ENCODE assay signal across 9 cellular contexts in genomic region chr4:186021461-186022167, GRCh38. TPM values are rescaled to one million over a fixed set of nuclear protein-coding genes. Genes with fewer than 3 reads are reported as not detected.
A peak's percentile ranks its signal among the peaks of the same experiment; 100 is the strongest.
DNase-seq lines count a peak whose midpoint lies in the region; ATAC-seq and TF ChIP-seq lines count a peak whose summit lies in the region.
"Had no signal": no experiment of that assay in that cellular context is flagged by ENCODE, and none has a peak within 500 bp of the region (broad histone marks: within the 10 kb centered on the region; RNA-seq: fewer than 3 reads in every experiment).

No MANE protein-coding gene starts in this region.

- no peaks in the 10 kb centered on the region for H3K36me3 ChIP-seq in duodenal mucosa (ENCODE audit: control insufficient read depth in 1 of 2, insufficient read depth in 2 of 2, low read length in 2 of 2)
- H3K36me3 ChIP-seq in mesendoderm (ENCODE audit: control insufficient read depth, insufficient read depth, low read length) = no peaks in the 10 kb centered on the region

- DNase-seq in GM10266 (ENCODE audit: extremely low spot score) (peak; percentile 27), NCI-H524 treated with DMSO at 0.1 percent for 48 hours (lab: John Stamatoyannopoulos, UW) (peak; percentile 63), mesendoderm (peak; percentile 78), T1000 (lab: John Stamatoyannopoulos, UW) (no peak)
- DNase-seq in stimulated activated CD4-positive, alpha-beta T cell treated with anti-CD3 and anti-CD28 coated beads, Interleukin-4, amount 100 ng/mL, for 1 hour = no peak
- no peak for DNase-seq in activated CD4-positive, alpha-beta T cell treated with anti-CD3 and anti-CD28 coated beads for 1 hour

- H3K4me3 ChIP-seq in duodenal mucosa (ENCODE audit: low read depth in 1 of 2, low read length in 2 of 2) (peak overlapping the region; percentile 18 to 38), mesendoderm (ENCODE audit: low read length) (no peak overlapping the region)
- H3K4me3 ChIP-seq: skin epidermis had no signal

- peak; percentile 51 for TF ChIP-seq CTCF in GM10266 (IDR thresholded peaks at IDR 0.05; ENCODE audit: control insufficient read depth, insufficient read depth, low read depth, missing control alignments)

- H4K5ac ChIP-seq in mesendoderm (ENCODE audit: low read length) = no peak overlapping the region

- H3K56ac ChIP-seq in mesendoderm (ENCODE audit: low read length) = no peak overlapping the region

- WGBS in mesendoderm (ENCODE audit: extremely low coverage, insufficient coverage, low lambda C conversion rate) = no CpG with 5 or more reads among the region's 11 CpGs

- no peak overlapping the region for H2BK5ac ChIP-seq in mesendoderm (ENCODE audit: low read length)

- ATAC-seq in GM19463 (IDR thresholded peaks at IDR 0.05; ENCODE audit: unreplicated experiment) = no peak

- H3K27ac ChIP-seq in duodenal mucosa (ENCODE audit: low read depth, low read length) = no peak overlapping the region
- no peak overlapping the region for H3K27ac ChIP-seq in mesendoderm (ENCODE audit: low read depth, low read length)
- H3K27ac ChIP-seq: skin epidermis had no signal

- no peaks in the 10 kb centered on the region for H3K79me1 ChIP-seq in mesendoderm (ENCODE audit: low read length)

- H3K4me2 ChIP-seq in mesendoderm (ENCODE audit: low read length) = no peak overlapping the region

- no peak overlapping the region for H3K4ac ChIP-seq in mesendoderm (ENCODE audit: low read depth, low read length)

- H3K27me3 ChIP-seq in duodenal mucosa (ENCODE audit: control insufficient read depth in 1 of 2, insufficient read depth in 2 of 2, low read length in 2 of 2) (no peaks in the 10 kb centered on the region), mesendoderm (ENCODE audit: insufficient read depth, low read length, poor library complexity) (no peaks in the 10 kb centered on the region)

- no peaks in the 10 kb centered on the region for H3K9me3 ChIP-seq in duodenal mucosa (ENCODE audit: control insufficient read depth in 1 of 2, low read length in 2 of 2)

- H4K8ac ChIP-seq in mesendoderm (ENCODE audit: low read depth, low read length) = no peak overlapping the region

- no peak overlapping the region for H3K18ac ChIP-seq in mesendoderm (ENCODE audit: low read length)

- H2BK15ac ChIP-seq in mesendoderm (replicated peaks; ENCODE audit: low read depth) = no peak overlapping the region

- no peaks in the 10 kb centered on the region for H3K79me2 ChIP-seq in mesendoderm (ENCODE audit: control insufficient read depth, insufficient read depth, low read length)

- peaks cover 0 to 4% of the 10 kb centered on the region in 2 donors for H3K4me1 ChIP-seq in duodenal mucosa (ENCODE audit: control insufficient read depth in 1 of 2, insufficient read depth in 2 of 2, low read length in 2 of 2)
- no peaks in the 10 kb centered on the region for H3K4me1 ChIP-seq in mesendoderm (ENCODE audit: control insufficient read depth, low read depth, low read length)

- no peak overlapping the region for H3K9ac ChIP-seq in duodenal mucosa (ENCODE audit: low read depth in 1 of 2, low read length in 2 of 2)
- H3K9ac ChIP-seq in mesendoderm (ENCODE audit: low read length) = no peak overlapping the region

- H3K23ac ChIP-seq in mesendoderm (ENCODE audit: low read length) = no peak overlapping the region

- no peak overlapping the region for H2BK120ac ChIP-seq in mesendoderm (ENCODE audit: low read depth, low read length)

- H2AK5ac ChIP-seq in mesendoderm (ENCODE audit: low read length) = no peak overlapping the region

RNA-seq across cellular contexts. Expression of gene TLR3, which starts 47.3 kb away (rescaled TPM):
- polyA plus RNA-seq in mesendoderm (2013, experiment 1 of 2) = 0.63 TPM
- 0.59 TPM for polyA plus RNA-seq in mesendoderm (2013, experiment 2 of 2)

Comparison
In these comparisons a context has a peak if more than half of its experiments do, and no peak if none do; other contexts are left out.
1. DNase-seq: peak in GM10266 (single experiment), NCI-H524 treated with DMSO at 0.1 percent for 48 hours (single experiment) and mesendoderm (single experiment); none in T1000 (single experiment), stimulated activated CD4-positive, alpha-beta T cell treated with anti-CD3 and anti-CD28 coated beads, Interleukin-4, amount 100 ng/mL, for 1 hour (single experiment) and activated CD4-positive, alpha-beta T cell treated with anti-CD3 and anti-CD28 coated beads for 1 hour (single experiment).